ENCODE assay signal across 18 cellular contexts in the genomic region with DNA sequence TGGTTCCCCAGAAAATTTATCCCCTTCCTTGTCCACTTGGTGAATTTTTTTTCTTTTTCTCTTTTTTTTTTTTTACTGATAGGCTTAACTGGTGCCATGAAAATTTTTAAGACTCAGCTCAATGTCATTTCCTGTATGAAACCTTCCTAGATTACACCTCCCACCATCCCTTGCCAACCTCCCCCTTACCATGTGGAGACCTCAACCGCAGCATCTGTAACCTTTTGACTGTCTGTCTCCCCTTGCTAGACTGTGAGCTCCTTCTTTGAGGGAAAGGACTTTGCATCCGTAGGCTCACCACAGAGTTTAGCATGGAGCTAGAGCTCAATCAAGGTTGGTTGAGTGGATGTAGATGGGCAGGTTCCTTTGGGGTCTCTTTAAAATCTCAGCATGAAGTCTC. TPM values are rescaled to one million over a fixed set of nuclear protein-coding genes. Genes with fewer than 3 reads are reported as not detected.
A peak's percentile ranks its signal among the peaks of the same experiment; 100 is the strongest.
DNase-seq lines count a peak whose midpoint lies in the region; ATAC-seq and TF ChIP-seq lines count a peak whose summit lies in the region.
"Had no signal": no experiment of that assay in that cellular context is flagged by ENCODE, and none has a peak within 500 bp of the region (broad histone marks: within the 10 kb centered on the region; RNA-seq: fewer than 3 reads in every experiment).

No MANE protein-coding gene starts in this region.

- no peak overlapping the region for H3K4me3 ChIP-seq in NB4 (ENCODE audit: low read depth, low read length)
- H3K4me3 ChIP-seq in spleen, result no peak overlapping the region
- H3K4me3 ChIP-seq: HAP-1, Peyer's patch had no signal

- H3K4me3 Mint-ChIP-seq in activated CD4-positive, alpha-beta T cell treated with anti-CD3 and anti-CD28 coated beads for 36 hours, result no peak overlapping the region
- no peak overlapping the region for H3K4me3 Mint-ChIP-seq in activated naive CD4-positive, alpha-beta T cell treated with anti-CD3 and anti-CD28 coated beads, Interleukin-2, amount 10 ng/mL, durations not matched to agents 7 days and 5 days

- POLR2A ChIA-PET in activated CD4-positive, alpha-beta T cell treated with anti-CD3 and anti-CD28 coated beads for 36 hours (lab: Charles Lee), result no interaction called here

- intact Hi-C loops in activated CD4-positive, alpha-beta T cell treated with anti-CD3 and anti-CD28 coated beads for 36 hours (cut with DNase I, micrococcal nuclease), result loop anchor here in 1 of 2 experiments (10.0 kb wide), 2 partner anchors 256 to 464 kb away; a partner anchor contains a TSS
- intact Hi-C loops in spleen (cut with DNase I; ENCODE audit: low total_unique reads), result no loop called here

- peaks cover 0 to 7% (median 0%) of the 10 kb centered on the region in 7 donors for H3K27me3 ChIP-seq in spleen (replicated peaks in 1 of 7)
- H3K27me3 ChIP-seq: Peyer's patch had no signal

- no peaks in the 10 kb centered on the region for H3K36me3 ChIP-seq in spleen
- H3K36me3 ChIP-seq: HAP-1, Peyer's patch had no signal

- TF ChIP-seq CTCF in NB4 (IDR thresholded peaks at IDR 0.05; ENCODE audit: low read depth, low read length) (no peak), spleen (IDR thresholded peaks at IDR 0.05 in 8 of 11, conservative IDR thresholded peaks at IDR 0.05 in 3 of 11) (no peak)

- H3K9me3 Mint-ChIP-seq in activated CD4-positive, alpha-beta T cell treated with anti-CD3 and anti-CD28 coated beads for 36 hours (ENCODE audit: low read depth), result no peaks in the 10 kb centered on the region
- no peaks in the 10 kb centered on the region for H3K9me3 Mint-ChIP-seq in activated naive CD4-positive, alpha-beta T cell treated with anti-CD3 and anti-CD28 coated beads, Interleukin-2, amount 10 ng/mL, durations not matched to agents 7 days and 5 days

- peaks cover 3% of the 10 kb centered on the region for H3K4me1 Mint-ChIP-seq in activated CD4-positive, alpha-beta T cell treated with anti-CD3 and anti-CD28 coated beads for 36 hours
- peaks cover 6% of the 10 kb centered on the region for H3K4me1 Mint-ChIP-seq in activated naive CD4-positive, alpha-beta T cell treated with anti-CD3 and anti-CD28 coated beads, Interleukin-2, amount 10 ng/mL, durations not matched to agents 7 days and 5 days

- peaks cover 0 to 6% (median 0%) of the 10 kb centered on the region in 6 donors for H3K4me1 ChIP-seq in spleen
- H3K4me1 ChIP-seq: Peyer's patch had no signal

- ATAC-seq in activated CD4-positive, alpha-beta T cell treated with anti-CD3 and anti-CD28 coated beads for 36 hours, result peak; percentile 58
- peak; percentile 78 for ATAC-seq in stimulated activated naive CD8-positive, alpha-beta T cell treated with anti-CD3 and anti-CD28 coated beads, Interleukin-15, Interleukin-2, amounts not matched to agents 100 U/mL and 50 U/mL, for 24 hours
- ATAC-seq: Right ventricle myocardium inferior had no signal

- H3K27ac Mint-ChIP-seq in activated CD4-positive, alpha-beta T cell treated with anti-CD3 and anti-CD28 coated beads for 36 hours, result no peak overlapping the region
- no peak overlapping the region for H3K27ac Mint-ChIP-seq in activated naive CD4-positive, alpha-beta T cell treated with anti-CD3 and anti-CD28 coated beads, Interleukin-2, amount 10 ng/mL, durations not matched to agents 7 days and 5 days

- H3K36me3 Mint-ChIP-seq in activated CD4-positive, alpha-beta T cell treated with anti-CD3 and anti-CD28 coated beads for 36 hours (ENCODE audit: low read depth), result no peaks in the 10 kb centered on the region
- no peaks in the 10 kb centered on the region for H3K36me3 Mint-ChIP-seq in activated naive CD4-positive, alpha-beta T cell treated with anti-CD3 and anti-CD28 coated beads, Interleukin-2, amount 10 ng/mL, durations not matched to agents 7 days and 5 days

- TF ChIP-seq POLR2A in NB4 (IDR thresholded peaks at IDR 0.05; ENCODE audit: extremely low read depth, insufficient read length) (no peak), spleen (IDR thresholded peaks at IDR 0.05) (no peak)

- H3K27me3 Mint-ChIP-seq in activated CD4-positive, alpha-beta T cell treated with anti-CD3 and anti-CD28 coated beads for 36 hours, result peaks cover 17% of the 10 kb centered on the region
- peaks cover 51% of the 10 kb centered on the region for H3K27me3 Mint-ChIP-seq in activated naive CD4-positive, alpha-beta T cell treated with anti-CD3 and anti-CD28 coated beads, Interleukin-2, amount 10 ng/mL, durations not matched to agents 7 days and 5 days

- no peaks in the 10 kb centered on the region for H3K9me3 ChIP-seq in spleen
- H3K9me3 ChIP-seq: HAP-1, Peyer's patch had no signal

- 72 to 89% (median 73%) methylated on average over 1 to 2 of the region's 2 CpGs for WGBS in spleen, 5 donors

- CTCF ChIA-PET in activated CD4-positive, alpha-beta T cell treated with anti-CD3 and anti-CD28 coated beads for 36 hours (lab: Charles Lee), result no interaction called here
- CTCF ChIA-PET in activated naive CD4-positive, alpha-beta T cell treated with anti-CD3 and anti-CD28 coated beads, Interleukin-2, amount 10 ng/mL, durations not matched to agents 7 days and 5 days (lab: Charles Lee), result no interaction called here

- H3K27ac ChIP-seq in spleen, result no peak overlapping the region
- H3K27ac ChIP-seq: 22Rv1, C4-2B, Peyer's patch had no signal

- peak; percentile 31 for DNase-seq in activated CD4-positive, alpha-beta T cell treated with anti-CD3 and anti-CD28 coated beads for 36 hours
- no peak for DNase-seq in activated CD4-positive, alpha-beta T cell treated with anti-CD3 and anti-CD28 coated beads for 4 hours
- peak; percentile 2 for DNase-seq in activated naive CD4-positive, alpha-beta T cell treated with Interleukin-2 at 50 U/mL for 16 hours
- no peak for DNase-seq in activated naive CD4-positive, alpha-beta T cell treated with anti-CD3 and anti-CD28 coated beads, Interleukin-2, amount 10 ng/mL, durations not matched to agents 7 days and 5 days
- DNase-seq in NB4 (ENCODE audit: low read depth), result peak; percentile 18
- no peak for DNase-seq in stimulated activated naive CD8-positive, alpha-beta T cell treated with anti-CD3 and anti-CD28 coated beads, Interleukin-15, Interleukin-2, amounts not matched to agents 100 U/mL and 50 U/mL, for 24 hours
- no peak for DNase-seq in stimulated activated CD4-positive, alpha-beta T cell treated with anti-CD3 and anti-CD28 coated beads, Interleukin-15, amount 100 ng/mL, for 24 hours
- DNase-seq in spleen, result no peak
- DNase-seq: AML-193, DMS79, NCI-H1105 treated with DMSO at 0.1 percent for 48 hours, NCI-H1694, NCI-H2081 treated with DMSO at 0.1 percent for 48 hours, Peyer's patch had no signal

RNA-seq across cellular contexts. Expression of a gene that starts 5.2 kb away (rescaled TPM):
- 10 to 100 TPM; 30.8 to 37.3 TPM for total RNA-seq in activated CD4-positive, alpha-beta T cell treated with anti-CD3 and anti-CD28 coated beads for 36 hours
- total RNA-seq in spleen, result 10 to 100 TPM; 34.1 to 60.1 (median 39.2) TPM
- 10 to 100 TPM; 13.6 to 25.7 (median 25.4) TPM for polyA plus RNA-seq in spleen

Comparison
In these comparisons a context has a peak if more than half of its experiments do, and no peak if none do; other contexts are left out.
1. DNase-seq: peak in activated CD4-positive, alpha-beta T cell treated with anti-CD3 and anti-CD28 coated beads for 36 hours (single experiment), activated naive CD4-positive, alpha-beta T cell treated with Interleukin-2 at 50 U/mL for 16 hours (single experiment) and NB4 (single experiment); none in activated CD4-positive, alpha-beta T cell treated with anti-CD3 and anti-CD28 coated beads for 4 hours (0 of 2), activated naive CD4-positive, alpha-beta T cell treated with anti-CD3 and anti-CD28 coated beads, Interleukin-2, amount 10 ng/mL, durations not matched to agents 7 days and 5 days (single experiment), stimulated activated naive CD8-positive, alpha-beta T cell treated with anti-CD3 and anti-CD28 coated beads, Interleukin-15, Interleukin-2, amounts not matched to agents 100 U/mL and 50 U/mL, for 24 hours (single experiment), stimulated activated CD4-positive, alpha-beta T cell treated with anti-CD3 and anti-CD28 coated beads, Interleukin-15, amount 100 ng/mL, for 24 hours (single experiment) and spleen (single experiment).